In the genomic region with DNA sequence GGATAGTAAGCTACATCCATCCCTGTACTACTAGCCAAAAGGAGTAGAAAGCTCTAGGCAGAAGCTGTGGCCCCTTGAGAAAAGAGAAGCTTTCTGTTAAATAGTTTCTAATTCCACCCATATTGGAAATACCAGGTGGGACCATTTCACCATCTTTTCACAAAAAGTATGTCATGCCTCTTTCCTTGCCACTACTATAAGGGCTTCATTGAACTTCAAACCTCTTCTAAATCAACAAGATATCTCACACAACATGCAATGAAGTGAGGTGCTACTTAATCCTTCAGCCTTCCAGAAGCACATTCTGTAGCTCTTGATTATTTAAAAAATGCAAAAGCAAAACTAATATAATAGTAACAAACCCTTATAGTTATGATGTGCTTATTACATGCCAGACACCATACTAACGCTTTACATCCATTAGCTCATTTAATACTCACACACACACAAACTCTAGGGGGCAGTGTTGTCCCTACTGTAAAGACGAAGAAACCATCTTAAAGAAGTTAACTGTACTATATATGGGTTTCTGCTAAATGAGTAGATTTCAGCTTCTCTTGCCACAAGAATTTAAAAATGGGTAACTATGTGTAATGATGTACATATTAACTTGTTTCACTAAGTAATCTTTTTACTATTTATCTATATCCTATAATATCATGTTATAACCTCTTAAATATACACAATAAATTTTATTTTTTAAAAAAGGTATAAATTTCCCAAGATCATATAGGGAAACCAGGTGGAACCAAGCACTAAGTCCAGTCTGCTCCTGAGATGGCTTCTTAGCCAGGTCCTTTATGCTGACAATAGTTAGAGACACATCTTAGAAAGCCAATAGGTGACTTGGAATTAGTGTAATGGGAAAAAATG, we compare ENCODE assay signal across 8 cellular contexts.
DNase-seq lines count a peak whose midpoint lies in the region; ATAC-seq and TF ChIP-seq lines count a peak whose summit lies in the region.

No MANE protein-coding gene starts in this region.

- H3K4me1 ChIP-seq in neural progenitor cell: no peaks in the 10 kb centered on the region
- H3K4me1 ChIP-seq in upper lobe of right lung: no peaks in the 10 kb centered on the region

- no peaks in the 10 kb centered on the region for H3K36me3 Mint-ChIP-seq in activated CD4-positive, alpha-beta T cell treated with anti-CD3 and anti-CD28 coated beads for 36 hours (ENCODE audit: low read depth)
- H3K36me3 Mint-ChIP-seq in neural progenitor cell: no peaks in the 10 kb centered on the region

- no peak overlapping the region for H3K27ac Mint-ChIP-seq in activated CD4-positive, alpha-beta T cell treated with anti-CD3 and anti-CD28 coated beads for 36 hours
- no peak overlapping the region for H3K27ac Mint-ChIP-seq in neural progenitor cell

- H3K27ac ChIP-seq in neural progenitor cell (no peak overlapping the region), upper lobe of right lung (no peak overlapping the region)

- H3K9me3 ChIP-seq in neural progenitor cell (ENCODE audit: low read depth) (no peaks in the 10 kb centered on the region), upper lobe of right lung (no peaks in the 10 kb centered on the region)

- H3K4me3 ChIP-seq in epithelial cell of proximal tubule (ENCODE audit: low read depth, low read length) (no peak overlapping the region), neural progenitor cell (no peak overlapping the region), upper lobe of right lung (no peak overlapping the region)

- no peaks in the 10 kb centered on the region for H3K36me3 ChIP-seq in neural progenitor cell
- H3K36me3 ChIP-seq in upper lobe of right lung: no peaks in the 10 kb centered on the region

- no peak overlapping the region for H2AFZ ChIP-seq in neural progenitor cell (replicated peaks)

- H3K79me2 ChIP-seq in neural progenitor cell (ENCODE audit: low read depth): no peaks in the 10 kb centered on the region

- intact Hi-C loops in activated CD4-positive, alpha-beta T cell treated with anti-CD3 and anti-CD28 coated beads for 36 hours (cut with DNase I, micrococcal nuclease): loop anchor here (1.0 to 10.0 kb wide), 5 partner anchors 36 to 373 kb away; a partner anchor contains a TSS
- intact Hi-C loops in upper lobe of right lung (cut with DNase I): no loop called here

- TF ChIP-seq CTCF in epithelial cell of proximal tubule (conservative IDR thresholded peaks at IDR 0.05; ENCODE audit: low read depth, low read length) (peak; percentile 79), neural progenitor cell (IDR thresholded peaks at IDR 0.05) (peak; percentile 80), upper lobe of right lung (IDR thresholded peaks at IDR 0.05) (peak; percentile 75)

- no peaks in the 10 kb centered on the region for H3F3A ChIP-seq in neural progenitor cell (ENCODE audit: low read depth)

- H3K4me3 Mint-ChIP-seq in activated CD4-positive, alpha-beta T cell treated with anti-CD3 and anti-CD28 coated beads for 36 hours: no peak overlapping the region
- H3K4me3 Mint-ChIP-seq in neural progenitor cell: no peak overlapping the region

- no peaks in the 10 kb centered on the region for H4K20me1 ChIP-seq in neural progenitor cell (ENCODE audit: low read depth)

- DNase-seq in COLO668 (lab: John Stamatoyannopoulos, UW; ENCODE audit: unreplicated experiment) (peak; percentile 55), NCI-H446 treated with DMSO at 0.1 percent for 48 hours (lab: John Stamatoyannopoulos, UW) (peak; percentile 47), epithelial cell of proximal tubule (ENCODE audit: low read depth) (peak; percentile 32), neural progenitor cell (ENCODE audit: low spot score) (peak; percentile 76), upper lobe of right lung (no peak)
- peak; percentile 73 for DNase-seq in activated CD4-positive, alpha-beta T cell treated with anti-CD3 and anti-CD28 coated beads for 36 hours

- CTCF ChIA-PET in activated CD4-positive, alpha-beta T cell treated with anti-CD3 and anti-CD28 coated beads for 36 hours (lab: Charles Lee): interaction anchor here (0.6 to 5.5 kb wide), 46 partner anchors 10 to 1377 kb away, joined by 3 to 143 read pairs (median 4); a partner anchor contains a TSS

- no peaks in the 10 kb centered on the region for H3K27me3 Mint-ChIP-seq in activated CD4-positive, alpha-beta T cell treated with anti-CD3 and anti-CD28 coated beads for 36 hours
- H3K27me3 Mint-ChIP-seq in neural progenitor cell (ENCODE audit: insufficient read depth, low read depth): peaks cover 2% of the 10 kb centered on the region

- no peaks in the 10 kb centered on the region for H3K9me3 Mint-ChIP-seq in activated CD4-positive, alpha-beta T cell treated with anti-CD3 and anti-CD28 coated beads for 36 hours (ENCODE audit: low read depth)
- peaks cover 3% of the 10 kb centered on the region for H3K9me3 Mint-ChIP-seq in neural progenitor cell

- peak; percentile 89 for ATAC-seq in GM19035 (IDR thresholded peaks at IDR 0.05; ENCODE audit: unreplicated experiment)
- ATAC-seq in HG03139 (IDR thresholded peaks at IDR 0.05; ENCODE audit: unreplicated experiment): peak; percentile 88
- peak; percentile 98 for ATAC-seq in activated CD4-positive, alpha-beta T cell treated with anti-CD3 and anti-CD28 coated beads for 36 hours
- ATAC-seq in upper lobe of right lung: peak; percentile 93

- H3K4me1 Mint-ChIP-seq in activated CD4-positive, alpha-beta T cell treated with anti-CD3 and anti-CD28 coated beads for 36 hours: no peaks in the 10 kb centered on the region
- H3K4me1 Mint-ChIP-seq in neural progenitor cell: peaks cover under 1% of the 10 kb centered on the region

- POLR2A ChIA-PET in activated CD4-positive, alpha-beta T cell treated with anti-CD3 and anti-CD28 coated beads for 36 hours (lab: Charles Lee): interaction anchor here (1.1 to 1.3 kb wide), 2 partner anchors 22 to 159 kb away, joined by 3 read pairs; a partner anchor contains a TSS

- no peak overlapping the region for H3K9ac ChIP-seq in neural progenitor cell

- H3K4me2 ChIP-seq in neural progenitor cell: no peak overlapping the region

- H3K27me3 ChIP-seq in neural progenitor cell (no peaks in the 10 kb centered on the region), upper lobe of right lung (no peaks in the 10 kb centered on the region)
